ENCODE assay signal across 9 cellular contexts in genomic region chrX:18410038-18410437, GRCh38. TPM values are rescaled to one million over a fixed set of nuclear protein-coding genes. Genes with fewer than 3 reads are reported as not detected.
DNase-seq lines count a peak whose midpoint lies in the region; ATAC-seq, FAIRE-seq and TF ChIP-seq lines count a peak whose summit lies in the region.
"Had no signal": no experiment of that assay in that cellular context is flagged by ENCODE, and none has a peak within 500 bp of the region (broad histone marks: within the 10 kb centered on the region; RNA-seq: fewer than 3 reads in every experiment).

No MANE protein-coding gene starts in this region.

- no peaks in the 10 kb centered on the region for H3K36me3 ChIP-seq in H1 (ENCODE audit: control insufficient read depth in 2 of 4, insufficient read depth in 4 of 4, low read length in 3 of 4)

- H2BK15ac ChIP-seq in H1 (ENCODE audit: low read length), result no peak overlapping the region

- H4K91ac ChIP-seq in H1 (replicated peaks; ENCODE audit: insufficient read length, low read length), result no peak overlapping the region

- no peak overlapping the region for H3K14ac ChIP-seq in H1 (ENCODE audit: insufficient read length)

- no peaks in the 10 kb centered on the region for H3K23me2 ChIP-seq in H1 (ENCODE audit: low read depth, low read length)

- no peak overlapping the region for H2AK5ac ChIP-seq in H1 (ENCODE audit: low read depth, low read length)

- 87% methylated on average over 5 of the region's 5 CpGs; no CpG with 5 or more reads in 1 of the 2 experiments for WGBS in H1 (ENCODE audit: extremely low coverage in 1 of 2, insufficient coverage in 1 of 2, insufficient read length in 1 of 2, insufficient replicate concordance in 2 of 2, low coverage in 1 of 2, low lambda C conversion rate in 2 of 2, missing lambda C conversion rate in 1 of 2), 2 experiments

- H4K5ac ChIP-seq in H1 (ENCODE audit: insufficient read length, low read depth, low read length), result no peak overlapping the region

- no peak overlapping the region for H3K4me3 ChIP-seq in H1 (ENCODE audit: extremely low read depth in 1 of 4, insufficient read depth in 2 of 4, low read depth in 3 of 4, low read length in 4 of 4)

- no peak overlapping the region for H3K27ac Mint-ChIP-seq in osteocyte (ENCODE audit: unreplicated experiment)

- H2AFZ ChIP-seq in H1 (ENCODE audit: low read length), result no peak overlapping the region

- no peak overlapping the region for H3K18ac ChIP-seq in H1 (ENCODE audit: extremely low read depth, low read length)

- CTCF ChIA-PET in H1 (lab: Charles Lee; ENCODE audit: partially characterized antibody), result interaction anchor here (0.5 to 1.4 kb wide), 13 partner anchors 15 to 921 kb away, joined by 3 to 8 read pairs (median 3); partner anchors contain the start of gene CDKL5

- no peak overlapping the region for H3K23ac ChIP-seq in H1 (ENCODE audit: insufficient read length)

- no peaks in the 10 kb centered on the region for H3K9me3 ChIP-seq in H1 (ENCODE audit: insufficient read depth in 2 of 2, low read depth in 1 of 2, low read length in 1 of 2)

- no peaks in the 10 kb centered on the region for H3K27me3 ChIP-seq in H1 (replicated peaks in 1 of 4; ENCODE audit: control insufficient read depth in 3 of 4, extremely low read depth in 1 of 4, insufficient read depth in 3 of 4, low read length in 3 of 4)

- H3K27ac ChIP-seq in H1 (ENCODE audit: low read depth, low read length), result no peak overlapping the region

- no peaks in the 10 kb centered on the region for H3K79me2 ChIP-seq in H1 (ENCODE audit: control insufficient read depth in 1 of 2, insufficient read depth in 2 of 2, low read length in 2 of 2)

- H3K4me1 Mint-ChIP-seq in osteocyte (ENCODE audit: unreplicated experiment), result no peaks in the 10 kb centered on the region

- H3K56ac ChIP-seq in H1 (replicated peaks; ENCODE audit: insufficient read length, low read depth, low read length), result no peak overlapping the region

- no peaks in the 10 kb centered on the region for H3K36me3 Mint-ChIP-seq in osteocyte (ENCODE audit: unreplicated experiment)

- H2BK12ac ChIP-seq in H1 (ENCODE audit: low read depth, low read length), result no peak overlapping the region

- peak in 1 of 3 experiments; percentile 29; a peak in 1 of 4 replicates for TF ChIP-seq CTCF in H1 (IDR thresholded peaks at IDR 0.05; ENCODE audit: control extremely low read depth in 1 of 3, insufficient read depth in 1 of 3, low read depth in 1 of 3, low read length in 3 of 3)
- peak; percentile 55 for TF ChIP-seq CTCF in osteocyte (IDR thresholded peaks at IDR 0.05)

- H3K4me1 ChIP-seq in H1 (replicated peaks in 1 of 4; ENCODE audit: control insufficient read depth in 3 of 4, insufficient read depth in 4 of 4, low read length in 3 of 4), result no peaks in the 10 kb centered on the region

- no peaks in the 10 kb centered on the region for H3K79me1 ChIP-seq in H1 (ENCODE audit: low read depth, low read length)

- FAIRE-seq in H1 (lab: Jason Lieb, UNC), result no peak

- no peak for TF ChIP-seq POLR2A in H1 (IDR thresholded peaks at IDR 0.05; ENCODE audit: control extremely low read depth in 1 of 2, low read depth in 2 of 2, low read length in 2 of 2)

- no peaks in the 10 kb centered on the region for H3K9me3 Mint-ChIP-seq in osteocyte (ENCODE audit: unreplicated experiment)

- no peak overlapping the region for H2BK120ac ChIP-seq in H1 (replicated peaks; ENCODE audit: low read depth, low read length)

- peak; percentile 21 for DNase-seq in NCI-H1092 treated with DMSO at 0.1 percent for 48 hours (lab: John Stamatoyannopoulos, UW)
- no peak for DNase-seq in NCI-H1092 (lab: John Stamatoyannopoulos, UW)
- peak; percentile 23 to 63 for DNase-seq in NCI-H526 (lab: John Stamatoyannopoulos, UW)
- DNase-seq in H1 (ENCODE audit: low read depth in 1 of 2, low spot score in 2 of 2), result no peak
- no peak for DNase-seq in osteocyte (ENCODE audit: extremely low spot score, unreplicated experiment)
- DNase-seq in retina, result no peak
- DNase-seq: activated gamma-delta T cell had no signal

- H3K27me3 Mint-ChIP-seq in osteocyte (ENCODE audit: unreplicated experiment), result no peaks in the 10 kb centered on the region

- H2BK20ac ChIP-seq in H1 (ENCODE audit: low read length), result no peak overlapping the region

- no peak overlapping the region for H3K4me2 ChIP-seq in H1 (ENCODE audit: insufficient read depth in 1 of 2, low read depth in 2 of 2, low read length in 2 of 2)

- H3K4ac ChIP-seq in H1 (replicated peaks; ENCODE audit: insufficient read length, low read depth, low read length), result no peak overlapping the region

- TF ChIP-seq EP300 in H1 (IDR thresholded peaks at IDR 0.05; ENCODE audit: borderline replicate concordance in 1 of 2, low read depth in 2 of 2, low read length in 2 of 2), result no peak

- H3K4me3 Mint-ChIP-seq in osteocyte (ENCODE audit: unreplicated experiment), result no peak overlapping the region

- POLR2A ChIA-PET in H1 (lab: Charles Lee; ENCODE audit: partially characterized antibody), result interaction anchor here (1.0 kb wide), 1 partner anchor 14 kb away, joined by 5 read pairs; no protein-coding TSS in a partner anchor

- no peak overlapping the region for H3K9ac ChIP-seq in H1 (replicated peaks in 1 of 4; ENCODE audit: extremely low read depth in 1 of 4, low read depth in 3 of 4, low read length in 3 of 4)

- no peaks in the 10 kb centered on the region for H4K20me1 ChIP-seq in H1 (replicated peaks in 1 of 2; ENCODE audit: control insufficient read depth in 1 of 2, insufficient read depth in 2 of 2, low read length in 2 of 2)

- H4K8ac ChIP-seq in H1 (ENCODE audit: extremely low read depth, insufficient read depth, low read length), result no peak overlapping the region

- H2BK5ac ChIP-seq in H1 (ENCODE audit: low read depth, low read length), result no peak overlapping the region

- ATAC-seq in GM19467 (IDR thresholded peaks at IDR 0.05; ENCODE audit: unreplicated experiment), result no peak
- ATAC-seq in GM21717 (IDR thresholded peaks at IDR 0.05; ENCODE audit: unreplicated experiment), result no peak

- peak; percentile 62 to 64 for TF ChIP-seq RAD21 in H1 (IDR thresholded peaks at IDR 0.05 in 1 of 2, conservative IDR thresholded peaks at IDR 0.05 in 1 of 2; ENCODE audit: low read depth in 2 of 2, low read length in 2 of 2)

TF ChIP-seq in H1, 55 proteins besides CTCF, POLR2A, EP300 and RAD21:
- TF ChIP-seq POLR2AphosphoS5 (IDR thresholded peaks at IDR 0.05; ENCODE audit: low read depth, low read length) (no peak), MAFK (IDR thresholded peaks at IDR 0.05; ENCODE audit: low read depth, low read length) (no peak), MAX (IDR thresholded peaks at IDR 0.05) (0 out of 2 replicates have a peak, but pooled peaks have one; percentile 23), ZNF274 (IDR thresholded peaks at IDR 0.05; ENCODE audit: borderline replicate concordance, extremely low read depth, low read length) (no peak), BCL11A (IDR thresholded peaks at IDR 0.05; ENCODE audit: low read depth in 2 of 2, low read length in 2 of 2) (no peak), TBP (IDR thresholded peaks at IDR 0.05; ENCODE audit: low read depth, low read length) (no peak)

RNA-seq across cellular contexts. Expression of gene CDKL5, which starts 15.4 kb away (rescaled TPM):
- total RNA-seq in H1 (2021; fragmentation: NEBNext Ultra II Directional; extraction: Animal tissue kit (Norgen Biotek cat#: 25700)), result 15.1 and 15.6 TPM in 2 replicates
- 3.8 and 5.5 TPM in 2 replicates for polyA plus RNA-seq in H1 (2011; rRNA removed)
- polyA plus RNA-seq in H1 (2011; cell fraction: cytosol; rRNA removed), result 5.8 TPM
- polyA plus RNA-seq in H1 (2011; cell fraction: nucleus; rRNA removed), result 7.3 TPM
- 3.2 to 6.7 TPM (median 5.7 TPM) in 4 replicates for polyA plus RNA-seq in H1 (2012, experiment 1 of 2)
- 0.25 TPM for polyA plus RNA-seq in H1 (2012, experiment 2 of 2)
- 4.0 TPM for polyA plus RNA-seq in H1 (2013, experiment 1 of 2)
- polyA plus RNA-seq in H1 (2013, experiment 2 of 2), result 3.8 TPM
- polyA minus RNA-seq in H1 (2011; rRNA and poly(A)+ RNA removed), result 27.7 and 37.8 TPM in 2 replicates
- 10.3 TPM for polyA minus RNA-seq in H1 (2011; cell fraction: cytosol; rRNA and poly(A)+ RNA removed)
- 21.6 TPM for polyA minus RNA-seq in H1 (2011; cell fraction: nucleus; rRNA and poly(A)+ RNA removed)
- 10.9 and 12.6 TPM in 2 replicates for total RNA-seq in osteocyte

RNA-seq across cellular contexts. Expression of gene SCML2, which starts 55.5 kb away (rescaled TPM):
- 18.9 and 21.3 TPM in 2 replicates for total RNA-seq in H1 (2021; fragmentation: NEBNext Ultra II Directional; extraction: Animal tissue kit (Norgen Biotek cat#: 25700))
- 9.7 and 14.6 TPM in 2 replicates for polyA plus RNA-seq in H1 (2011; rRNA removed)
- polyA plus RNA-seq in H1 (2011; cell fraction: cytosol; rRNA removed), result 13.3 TPM
- polyA plus RNA-seq in H1 (2011; cell fraction: nucleus; rRNA removed), result 6.6 TPM
- polyA plus RNA-seq in H1 (2012, experiment 1 of 2), result 7.3 to 13.2 TPM (median 9.7 TPM) in 4 replicates
- polyA plus RNA-seq in H1 (2012, experiment 2 of 2), result 2.3 TPM
- 8.6 TPM for polyA plus RNA-seq in H1 (2013, experiment 1 of 2)
- polyA plus RNA-seq in H1 (2013, experiment 2 of 2), result 8.7 TPM
- polyA minus RNA-seq in H1 (2011; rRNA and poly(A)+ RNA removed), result 8.9 and 11.7 TPM in 2 replicates
- 8.0 TPM for polyA minus RNA-seq in H1 (2011; cell fraction: cytosol; rRNA and poly(A)+ RNA removed)
- 4.7 TPM for polyA minus RNA-seq in H1 (2011; cell fraction: nucleus; rRNA and poly(A)+ RNA removed)
- total RNA-seq in osteocyte, result 2.8 and 3.4 TPM in 2 replicates

Comparison
In these comparisons a context has a peak if more than half of its experiments do, and no peak if none do; other contexts are left out.
1. DNase-seq: peak in NCI-H1092 treated with DMSO at 0.1 percent for 48 hours (single experiment) and NCI-H526 (2 of 2); none in NCI-H1092 (single experiment), H1 (0 of 2), osteocyte (single experiment) and retina (single experiment).